Comparison of ENCODE assay signal across 1 cellular context in the genomic region with DNA sequence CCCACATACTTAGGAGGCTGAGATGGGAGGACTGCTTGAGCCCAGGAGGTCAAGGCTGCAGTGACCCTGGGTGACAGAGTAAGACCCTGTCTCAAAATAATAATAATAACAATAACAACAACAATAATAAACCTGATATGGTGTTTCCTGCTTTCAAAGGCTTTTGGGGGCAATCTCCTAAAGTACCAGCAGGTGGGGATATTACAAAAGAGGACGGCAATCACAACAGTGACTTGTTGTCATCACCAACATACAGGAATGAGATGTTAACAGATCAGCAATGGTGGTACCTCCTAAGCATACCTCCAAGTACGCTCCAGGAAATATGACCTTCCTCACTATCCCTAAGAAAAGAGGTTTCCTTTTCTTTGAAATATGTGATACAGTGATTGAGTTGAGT.
TF ChIP-seq lines count a peak whose summit lies in the region.

No MANE protein-coding gene starts in this region.

TF ChIP-seq in SK-N-SH treated with all-trans-retinoic acid at 6 μM for 48 hours, 23 proteins besides CTCF, POLR2A, EP300 and RAD21 (continued from another document):
- TF ChIP-seq, protein P1, sequence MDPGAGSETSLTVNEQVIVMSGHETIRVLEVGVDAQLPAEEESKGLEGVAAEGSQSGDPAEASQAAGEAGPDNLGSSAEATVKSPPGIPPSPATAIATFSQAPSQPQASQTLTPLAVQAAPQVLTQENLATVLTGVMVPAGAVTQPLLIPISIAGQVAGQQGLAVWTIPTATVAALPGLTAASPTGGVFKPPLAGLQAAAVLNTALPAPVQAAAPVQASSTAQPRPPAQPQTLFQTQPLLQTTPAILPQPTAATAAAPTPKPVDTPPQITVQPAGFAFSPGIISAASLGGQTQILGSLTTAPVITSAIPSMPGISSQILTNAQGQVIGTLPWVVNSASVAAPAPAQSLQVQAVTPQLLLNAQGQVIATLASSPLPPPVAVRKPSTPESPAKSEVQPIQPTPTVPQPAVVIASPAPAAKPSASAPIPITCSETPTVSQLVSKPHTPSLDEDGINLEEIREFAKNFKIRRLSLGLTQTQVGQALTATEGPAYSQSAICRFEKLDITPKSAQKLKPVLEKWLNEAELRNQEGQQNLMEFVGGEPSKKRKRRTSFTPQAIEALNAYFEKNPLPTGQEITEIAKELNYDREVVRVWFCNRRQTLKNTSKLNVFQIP (CRISPR knock-in tag; IDR thresholded peaks at IDR 0.05; ENCODE audit: borderline replicate concordance, low read depth), result no peak
- TF ChIP-seq ESRRG (CRISPR knock-in tag; IDR thresholded peaks at IDR 0.05) (no peak), PPARA (CRISPR knock-in tag; IDR thresholded peaks at IDR 0.05; ENCODE audit: borderline replicate concordance) (no peak), SNAI2 (CRISPR knock-in tag; IDR thresholded peaks at IDR 0.05) (no peak)
